14 cellular contexts compared by ENCODE assay signal in the genomic region with DNA sequence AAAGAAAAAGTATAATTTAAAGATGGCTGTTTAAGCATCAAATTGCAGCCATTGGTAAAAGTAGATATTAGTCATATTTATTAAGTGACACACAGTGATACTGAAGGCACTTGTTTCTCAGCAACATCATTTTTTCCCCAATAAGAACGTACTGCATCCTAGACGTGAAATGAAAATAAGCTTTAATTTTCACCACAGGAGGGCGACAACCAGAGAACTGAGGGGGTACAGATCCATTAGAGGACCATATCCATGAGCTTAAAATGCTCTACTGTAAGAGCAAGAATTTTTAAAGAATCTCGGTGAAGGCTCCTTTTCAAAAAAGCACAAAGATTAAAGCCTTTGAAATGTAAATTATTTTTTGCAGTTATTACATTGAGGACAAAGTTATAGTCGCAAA. TPM values are rescaled to one million over a fixed set of nuclear protein-coding genes. Genes with fewer than 3 reads are reported as not detected.
DNase-seq lines count a peak whose midpoint lies in the region; ATAC-seq and TF ChIP-seq lines count a peak whose summit lies in the region.
"Had no signal": no experiment of that assay in that cellular context is flagged by ENCODE, and none has a peak within 500 bp of the region (broad histone marks: within the 10 kb centered on the region; RNA-seq: fewer than 3 reads in every experiment).

No MANE protein-coding gene starts in this region.

- H3K4me3 ChIP-seq in OCI-LY1 (ENCODE audit: low read depth, low read length, poor library complexity, severe bottlenecking) (no peak overlapping the region), fibroblast of pulmonary artery (replicated peaks; ENCODE audit: low read depth, low read length) (no peak overlapping the region)
- H3K4me3 ChIP-seq: heart right ventricle had no signal

- no peak overlapping the region for H3K9ac ChIP-seq in OCI-LY1 (ENCODE audit: low read length)

- H3K27me3 ChIP-seq in OCI-LY1 (ENCODE audit: insufficient read depth, low read length) = no peaks in the 10 kb centered on the region

- H3K9me2 ChIP-seq in OCI-LY1 (ENCODE audit: low read depth, low read length) = no peaks in the 10 kb centered on the region

- TF ChIP-seq CTCF in GM12873 (IDR thresholded peaks at IDR 0.05; ENCODE audit: insufficient read depth, low read depth, low read length, missing control alignments) (peak; percentile 34), OCI-LY1 (IDR thresholded peaks at IDR 0.05; ENCODE audit: low read length) (peak; percentile 51), fibroblast of pulmonary artery (IDR thresholded peaks at IDR 0.05; ENCODE audit: low read length, missing control alignments) (peak; percentile 37)

- H3F3A ChIP-seq in OCI-LY1 (ENCODE audit: insufficient read depth, low read length) = no peaks in the 10 kb centered on the region

- no peak overlapping the region for H3K4me2 ChIP-seq in OCI-LY1 (ENCODE audit: low read length)

- H3K4me1 ChIP-seq in OCI-LY1 (ENCODE audit: insufficient read depth, low read length, severe bottlenecking) = no peaks in the 10 kb centered on the region
- H3K4me1 ChIP-seq: heart right ventricle had no signal

- H2AFZ ChIP-seq in OCI-LY1 (ENCODE audit: low read length) = no peak overlapping the region

- no peak overlapping the region for H3K27ac ChIP-seq in OCI-LY1 (ENCODE audit: low read depth, low read length, poor library complexity, severe bottlenecking)
- H3K27ac ChIP-seq: heart right ventricle had no signal

- H4K20me1 ChIP-seq in OCI-LY1 (ENCODE audit: insufficient read depth, low read length) = no peaks in the 10 kb centered on the region

- no peaks in the 10 kb centered on the region for H3K79me2 ChIP-seq in OCI-LY1 (ENCODE audit: insufficient read depth, low read length)

- no peaks in the 10 kb centered on the region for H3K9me3 ChIP-seq in OCI-LY1 (ENCODE audit: low read length)

- no peaks in the 10 kb centered on the region for H3K36me3 ChIP-seq in OCI-LY1 (ENCODE audit: insufficient read depth, low read length)
- H3K36me3 ChIP-seq: heart right ventricle had no signal

- DNase-seq in A172 (ENCODE audit: low spot score) = peak; percentile 11
- DNase-seq in fibroblast of pulmonary artery (ENCODE audit: low read depth) = peak; percentile 8
- no peak for DNase-seq in activated CD4-positive, alpha-beta T cell treated with anti-CD3 and anti-CD28 coated beads, Interleukin-2, amount 50 U/mL, for 48 hours
- DNase-seq: activated T-cell treated with anti-CD3 and anti-CD28 coated beads, Interleukin-2, amount 50 U/mL, for 4 hours; AML-193; heart right ventricle; NCI-H1436 treated with DMSO at 0.1 percent for 48 hours had no signal

- ATAC-seq in GM21576 (IDR thresholded peaks at IDR 0.05; ENCODE audit: unreplicated experiment) = no peak
- ATAC-seq in HG03045 (IDR thresholded peaks at IDR 0.05; ENCODE audit: unreplicated experiment) = no peak
- no peak for ATAC-seq in GM18517 (IDR thresholded peaks at IDR 0.05; ENCODE audit: unreplicated experiment)
- ATAC-seq: activated T-cell treated with anti-CD3 and anti-CD28 coated beads, Interleukin-2, amount 50 U/mL, for 4 hours; heart right ventricle had no signal

RNA-seq across cellular contexts. Expression of a gene that starts 33.4 kb away (rescaled TPM):
- total RNA-seq in A172 (2014; rRNA removed; shearing (Covaris generic)) = 108 and 170 TPM in 2 replicates

RNA-seq across cellular contexts. Expression of a gene that starts 53.0 kb away (rescaled TPM):
- not detected in 2 replicates for total RNA-seq in A172 (2014; rRNA removed; shearing (Covaris generic))
- total RNA-seq: activated T-cell treated with anti-CD3 and anti-CD28 coated beads, Interleukin-2, amount 50 U/mL, for 4 hours; cardiac septum; heart right ventricle; mononuclear cell had no signal

Comparison
In these comparisons a context has a peak if more than half of its experiments do, and no peak if none do; other contexts are left out.
1. DNase-seq: peak in A172 (single experiment) and fibroblast of pulmonary artery (single experiment); none in activated CD4-positive, alpha-beta T cell treated with anti-CD3 and anti-CD28 coated beads, Interleukin-2, amount 50 U/mL, for 48 hours (0 of 2).
2. Peak in every context shown above with its lines, with median percentiles within 50 percentile points of each other: CTCF ChIP-seq.